In genomic region chr17:58679263-58680037, GRCh38 we compare ENCODE assay signal across 9 cellular contexts. TPM values are rescaled to one million over a fixed set of nuclear protein-coding genes. Genes with fewer than 3 reads are reported as not detected.
A peak's percentile ranks its signal among the peaks of the same experiment; 100 is the strongest.
DNase-seq lines count a peak whose midpoint lies in the region; ATAC-seq and TF ChIP-seq lines count a peak whose summit lies in the region.
"Had no signal": no experiment of that assay in that cellular context is flagged by ENCODE, and none has a peak within 500 bp of the region (broad histone marks: within the 10 kb centered on the region; RNA-seq: fewer than 3 reads in every experiment).

No MANE protein-coding gene starts in this region.

- H3K4me3 ChIP-seq in fibroblast of villous mesenchyme (ENCODE audit: low read depth, low read length): no peak overlapping the region
- no peak overlapping the region for H3K4me3 ChIP-seq in vagina
- H3K4me3 ChIP-seq in prostate gland: no peak overlapping the region

- DNase-seq in A172 (ENCODE audit: low spot score) (peak; percentile 97), H4 (ENCODE audit: low spot score) (peak; percentile 94), fibroblast of villous mesenchyme (ENCODE audit: low read depth) (peak; percentile 74), vagina (ENCODE audit: extremely low spot score in 2 of 2) (no peak), middle frontal gyrus (ENCODE audit: extremely low spot score, low spot score) (no peak), prostate gland (ENCODE audit: low spot score) (no peak)
- DNase-seq: RPMI8226 had no signal

- ATAC-seq in HG02623 (IDR thresholded peaks at IDR 0.05; ENCODE audit: unreplicated experiment): no peak

- no peaks in the 10 kb centered on the region for H3K9me3 ChIP-seq in vagina
- no peaks in the 10 kb centered on the region for H3K9me3 ChIP-seq in prostate gland

- H3K36me3 ChIP-seq in vagina (no peaks in the 10 kb centered on the region), prostate gland (no peaks in the 10 kb centered on the region)

- H3K27me3 ChIP-seq in vagina (no peaks in the 10 kb centered on the region), prostate gland (replicated peaks; ENCODE audit: insufficient read depth) (no peaks in the 10 kb centered on the region)

- intact Hi-C loops in vagina (cut with DNase I): loop anchor here (10.0 kb wide), 1 partner anchor 145 kb away; no protein-coding TSS in a partner anchor
- intact Hi-C loops in prostate gland (cut with DNase I): no loop called here

- H3K27ac ChIP-seq in vagina: no peak overlapping the region
- H3K27ac ChIP-seq in prostate gland: no peak overlapping the region

- TF ChIP-seq POLR2A in vagina (IDR thresholded peaks at IDR 0.05) (no peak), prostate gland (IDR thresholded peaks at IDR 0.05) (no peak)

- 61% methylated on average over 12 of the region's 12 CpGs for WGBS in prostate gland

- TF ChIP-seq CTCF in fibroblast of villous mesenchyme (IDR thresholded peaks at IDR 0.05; ENCODE audit: insufficient read depth, low read depth, low read length) (no peak), vagina (IDR thresholded peaks at IDR 0.05) (no peak), prostate gland (IDR thresholded peaks at IDR 0.05) (no peak)

- H3K4me1 ChIP-seq in vagina (no peaks in the 10 kb centered on the region), prostate gland (replicated peaks) (no peaks in the 10 kb centered on the region)

TF ChIP-seq in PFSK-1, 5 proteins besides CTCF, POLR2A, EP300 and RAD21:
- TF ChIP-seq SIN3A (IDR thresholded peaks at IDR 0.05; ENCODE audit: borderline replicate concordance, insufficient read depth, low read length): peak; percentile 40; the same call in 1 of the 2 replicates
- peak; percentile 100 for TF ChIP-seq POLR2AphosphoS5 (IDR thresholded peaks at IDR 0.05; ENCODE audit: low read depth, low read length)
- TF ChIP-seq REST (IDR thresholded peaks at IDR 0.05; ENCODE audit: insufficient read depth in 1 of 2, low read depth in 2 of 2, low read length in 2 of 2): no peak

RNA-seq across cellular contexts. Expression of gene TEX14, which starts 12.4 kb away (rescaled TPM):
- total RNA-seq in A172 (2014; rRNA removed; shearing (Covaris generic)): 0.02 and 0.19 TPM in 2 replicates
- total RNA-seq in H4 (2014; rRNA removed; shearing (Covaris generic)): 0.06 TPM in 1 of 2 replicates, not detected in the other
- polyA plus RNA-seq in PFSK-1 (2012; ENCODE audit: insufficient read length, low read depth): not detected
- total RNA-seq in fibroblast of villous mesenchyme: under 0.01 and 0.43 TPM in 2 replicates
- not detected for total RNA-seq in vagina
- total RNA-seq in prostate gland: 10 to 100 TPM in 1 of 2 donors, under 1 TPM in 1; 0.50 to 14.3 TPM

RNA-seq across cellular contexts. Expression of gene RAD51C, which starts 13.0 kb away (rescaled TPM):
- 61.2 and 79.4 TPM in 2 replicates for total RNA-seq in A172 (2014; rRNA removed; shearing (Covaris generic))
- total RNA-seq in H4 (2014; rRNA removed; shearing (Covaris generic)): 71.7 and 82.7 TPM in 2 replicates
- polyA plus RNA-seq in PFSK-1 (2012; ENCODE audit: insufficient read length, low read depth): 26.3 TPM
- total RNA-seq in fibroblast of villous mesenchyme: 16.1 and 25.9 TPM in 2 replicates
- 8.3 TPM for total RNA-seq in vagina
- total RNA-seq in prostate gland: 10 to 100 TPM; 30.4 to 32.5 TPM

Comparison
In these comparisons a context has a peak if more than half of its experiments do, and no peak if none do; other contexts are left out.
1. DNase-seq: peak in A172 (single experiment), H4 (single experiment) and fibroblast of villous mesenchyme (single experiment); none in vagina (0 of 2), middle frontal gyrus (single experiment) and prostate gland (single experiment).